9 cellular contexts compared by ENCODE assay signal in the genomic region with DNA sequence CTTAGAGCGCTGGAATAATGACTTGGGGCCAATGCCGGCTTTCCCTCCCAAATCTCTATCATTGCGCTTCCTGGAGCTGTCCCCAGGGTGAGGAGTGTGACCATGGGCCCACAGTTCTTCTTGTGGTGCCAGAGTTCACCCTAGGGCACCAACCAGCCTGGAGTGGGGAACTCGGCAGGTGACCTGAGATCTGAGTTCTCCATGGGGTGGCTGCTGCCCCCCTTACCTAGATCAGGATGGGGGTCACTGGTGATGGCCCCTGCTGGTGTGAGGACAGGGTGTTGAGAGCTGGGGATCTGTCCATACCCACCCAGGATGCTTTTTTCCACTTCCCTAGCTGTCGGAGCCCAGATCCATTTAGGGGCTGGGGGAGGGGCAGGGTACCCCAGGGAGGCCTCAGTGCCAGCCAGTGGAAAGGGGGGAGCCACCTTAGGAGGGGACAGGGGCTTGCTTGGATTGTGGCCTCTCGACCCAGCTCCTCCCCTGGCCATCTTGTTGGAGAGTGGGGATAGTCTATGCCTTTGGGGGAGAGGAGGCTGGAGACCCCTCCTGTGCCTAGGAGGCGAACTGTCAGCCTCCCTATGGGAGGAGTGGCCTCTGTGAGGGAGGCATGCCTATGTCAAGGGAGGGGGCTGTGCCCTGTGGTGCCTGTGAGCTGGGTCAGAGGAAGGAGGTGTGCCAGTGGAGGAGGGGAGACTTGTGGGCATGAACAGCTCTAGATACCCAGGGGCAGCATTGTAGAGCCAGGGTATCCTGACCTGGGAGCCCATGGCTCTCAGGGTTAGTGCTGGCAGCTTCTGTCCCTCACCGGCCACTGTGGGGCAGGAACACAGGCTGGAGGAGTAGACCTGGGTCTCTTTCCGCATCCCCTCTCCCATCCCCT. TPM values are rescaled to one million over a fixed set of nuclear protein-coding genes. Genes with fewer than 3 reads are reported as not detected.
DNase-seq lines count a peak whose midpoint lies in the region; ATAC-seq, FAIRE-seq and TF ChIP-seq lines count a peak whose summit lies in the region.
"Had no signal": no experiment of that assay in that cellular context is flagged by ENCODE, and none has a peak within 500 bp of the region (broad histone marks: within the 10 kb centered on the region; RNA-seq: fewer than 3 reads in every experiment).

No MANE protein-coding gene starts in this region.

- H3K9ac ChIP-seq in H9 (ENCODE audit: extremely low read depth, insufficient read length, low read length) (no peak overlapping the region), HepG2 (ENCODE audit: insufficient read depth, low read depth, low read length) (no peak overlapping the region)

- DNase-seq in NCI-H2029 (lab: John Stamatoyannopoulos, UW), result peak; percentile 74
- no peak for DNase-seq in NCI-H2029 treated with DMSO at 0.1 percent for 48 hours (lab: John Stamatoyannopoulos, UW)
- no peak for DNase-seq in H9
- peak in 3 of 5 donors; percentile 34 to 43 (median 43) for DNase-seq in ovary
- DNase-seq in HepG2 (ENCODE audit: low spot score), result no peak
- no peak for DNase-seq in occipital lobe (lab: John Stamatoyannopoulos, UW)
- DNase-seq: NCI-H1092 had no signal

- no peak overlapping the region for H2BK20ac ChIP-seq in H9 (ENCODE audit: low read depth, low read length, poor library complexity, severe bottlenecking)

- BruUV-seq in HepG2 (replicated peaks; lab: Mats Ljungman, UMichigan), result no TSS peak

- H3K4me1 ChIP-seq in H9 (ENCODE audit: insufficient read depth, low read length) (peaks cover under 1% of the 10 kb centered on the region; the same call in 1 of the 2 replicates), ovary (ENCODE audit: insufficient read depth) (peaks cover 13% of the 10 kb centered on the region), HepG2 (ENCODE audit: insufficient read depth, low read length) (peaks cover 18% of the 10 kb centered on the region)

- no peak overlapping the region for H2BK15ac ChIP-seq in H9 (ENCODE audit: low read depth, low read length)

- no peak overlapping the region for H2BK12ac ChIP-seq in H9 (ENCODE audit: insufficient read length, low read depth, low read length)

- H3K79me1 ChIP-seq in H9 (ENCODE audit: insufficient read depth, low read depth, low read length, poor library complexity, severe bottlenecking), result no peaks in the 10 kb centered on the region

- H3K4me3 ChIP-seq in ovary (peak overlapping the region; percentile 61), HepG2 (replicated peaks in 1 of 3; ENCODE audit: insufficient read depth in 1 of 3, low read depth in 2 of 3, low read length in 3 of 3) (no peak overlapping the region)

- no peak for TF ChIP-seq CTCF in H9 (conservative IDR thresholded peaks at IDR 0.05)
- no peak for TF ChIP-seq CTCF in brain (conservative IDR thresholded peaks at IDR 0.05)
- TF ChIP-seq CTCF in ovary (IDR thresholded peaks at IDR 0.05), result no peak
- TF ChIP-seq CTCF in HepG2 (CRISPR knock-in tag; IDR thresholded peaks at IDR 0.05), result no peak

- H2BK120ac ChIP-seq in H9 (ENCODE audit: low read depth, low read length, poor library complexity, severe bottlenecking), result no peak overlapping the region

- H3K27ac Mint-ChIP-seq in H9, result no peak overlapping the region
- H3K27ac Mint-ChIP-seq in brain, result peak overlapping the region; percentile 59 to 95 (median 85)

- POLR2A ChIA-PET in HepG2 (lab: Yijun Ruan, JAX), result no interaction called here

- WGBS in H9 (ENCODE audit: extremely low coverage, insufficient read length, low lambda C conversion rate), result no CpG with 5 or more reads among the region's 9 CpGs
- WGBS in ovary, 3 donors, result 65 to 73% (median 71%) methylated on average over 9 of the region's 9 CpGs
- 73% methylated on average over 5 of the region's 9 CpGs for WGBS in HepG2 (ENCODE audit: low lambda C conversion rate)

- H3K27ac ChIP-seq in H9 (ENCODE audit: insufficient read length, low read depth, low read length) (no peak overlapping the region), ovary (no peak overlapping the region), HepG2 (ENCODE audit: extremely low read length, insufficient read depth, low read length) (no peak overlapping the region)

- H4K20me1 ChIP-seq in H9 (ENCODE audit: control insufficient read depth, insufficient read depth, insufficient read length) (no peaks in the 10 kb centered on the region), HepG2 (ENCODE audit: insufficient read depth, low read length) (peaks cover 3% of the 10 kb centered on the region; the same call in 1 of the 2 replicates)

- TF ChIP-seq EP300 in ovary (IDR thresholded peaks at IDR 0.05) (no peak), HepG2 (IDR thresholded peaks at IDR 0.05; ENCODE audit: low read depth in 2 of 2, low read length in 2 of 2) (no peak), HepG2 (CRISPR knock-in tag; IDR thresholded peaks at IDR 0.05; ENCODE audit: borderline replicate concordance) (no peak)

- no peak overlapping the region for H3T11ph ChIP-seq in H9 (ENCODE audit: low read length)

- H3K23me2 ChIP-seq in H9 (ENCODE audit: insufficient read length, low read depth, low read length, poor library complexity, severe bottlenecking), result peaks cover 14% of the 10 kb centered on the region

- H3K56ac ChIP-seq in H9 (ENCODE audit: insufficient read length, low read depth, low read length), result no peak overlapping the region

- intact Hi-C loops in ovary (cut with DNase I) (loop anchor here in 1 of 4 donors (5.0 kb wide), 1 partner anchor 49 kb away; no protein-coding TSS in a partner anchor), HepG2 (cut with micrococcal nuclease; ENCODE audit: unreplicated experiment) (loop anchor here (5.0 kb wide), 1 partner anchor 54 kb away; no protein-coding TSS in a partner anchor)

- H2AFZ ChIP-seq in H9 (ENCODE audit: low read length), result no peak overlapping the region
- no peak overlapping the region for H2AFZ ChIP-seq in HepG2 (ENCODE audit: low read length)

- peak overlapping the region; percentile 52 for H3K4me2 ChIP-seq in H9 (ENCODE audit: insufficient read depth, insufficient read length, low read length)
- no peak overlapping the region for H3K4me2 ChIP-seq in HepG2 (ENCODE audit: low read depth, low read length)

- no peak overlapping the region for H3K23ac ChIP-seq in H9 (ENCODE audit: insufficient read length, low read depth, low read length)

- H3K27me3 ChIP-seq in H9 (ENCODE audit: insufficient read depth, low read length) (peaks cover 19% of the 10 kb centered on the region), ovary (no peaks in the 10 kb centered on the region), HepG2 (ENCODE audit: control insufficient read depth in 1 of 2, insufficient read depth in 2 of 2, low read length in 2 of 2) (peaks cover 11 to 34% of the 10 kb centered on the region in 2 experiments)

- H3K4me3 Mint-ChIP-seq in H9, result peak overlapping the region; percentile 39 to 78
- H3K4me3 Mint-ChIP-seq in brain, result peak overlapping the region; percentile 80 to 90 (median 87)

- TF ChIP-seq POLR2A in ovary (IDR thresholded peaks at IDR 0.05) (no peak), HepG2 (IDR thresholded peaks at IDR 0.05; ENCODE audit: insufficient read depth in 1 of 2, low read depth in 2 of 2, low read length in 2 of 2) (no peak)

- H3K9me3 ChIP-seq in H9 (ENCODE audit: control insufficient read depth, low read depth, low read length) (no peaks in the 10 kb centered on the region), ovary (no peaks in the 10 kb centered on the region), HepG2 (ENCODE audit: low read length) (no peaks in the 10 kb centered on the region)

- H3K14ac ChIP-seq in H9 (ENCODE audit: insufficient read depth, low read length), result no peak overlapping the region

- H4K91ac ChIP-seq in H9 (ENCODE audit: insufficient read length, low read depth, low read length), result no peak overlapping the region

- in situ Hi-C loops in HepG2 (cut with HindIII; ENCODE audit: extremely low pct_ligation_motif_present, low pct_unique_long_range_greater_than_20kb), result no loop called here

- H4K8ac ChIP-seq in H9 (replicated peaks; ENCODE audit: insufficient read length, low read depth, low read length), result no peak overlapping the region

- H3K79me2 ChIP-seq in H9 (ENCODE audit: insufficient read depth, low read length) (no peaks in the 10 kb centered on the region), HepG2 (ENCODE audit: insufficient read depth, low read length) (no peaks in the 10 kb centered on the region)

- no peaks in the 10 kb centered on the region for H3K36me3 ChIP-seq in ovary
- no peaks in the 10 kb centered on the region for H3K36me3 ChIP-seq in HepG2 (replicated peaks in 1 of 2; ENCODE audit: control insufficient read depth in 1 of 2, insufficient read depth in 2 of 2, low read length in 2 of 2)

- ATAC-seq in GM19023 (IDR thresholded peaks at IDR 0.05; ENCODE audit: unreplicated experiment), result no peak
- ATAC-seq in HepG2, result no peak

- H3K36me3 Mint-ChIP-seq in H9 (ENCODE audit: insufficient read depth in 1 of 3, low read depth in 3 of 3), result no peaks in the 10 kb centered on the region
- no peaks in the 10 kb centered on the region for H3K36me3 Mint-ChIP-seq in brain

- no peak overlapping the region for H4K5ac ChIP-seq in H9 (ENCODE audit: insufficient read length, low read depth, low read length)

- no peak overlapping the region for H2AK5ac ChIP-seq in H9 (ENCODE audit: insufficient read length, low read length)

- H3K9me3 Mint-ChIP-seq in H9 (no peaks in the 10 kb centered on the region; a peak in 1 of 5 replicates), brain (peaks cover 0 to 3% (median 0%) of the 10 kb centered on the region in 5 experiments)

- no peak for TF ChIP-seq RAD21 in HepG2 (CRISPR knock-in tag; IDR thresholded peaks at IDR 0.05)

- H3K4me1 Mint-ChIP-seq in H9 (peaks cover 35 to 60% of the 10 kb centered on the region in 2 experiments), brain (peaks cover 76% of the 10 kb centered on the region)

- H2BK5ac ChIP-seq in H9 (ENCODE audit: insufficient read length, low read length), result no peak overlapping the region

- no peak for FAIRE-seq in HepG2 (lab: Jason Lieb, UNC)

- H3K18ac ChIP-seq in H9 (ENCODE audit: insufficient read length, low read depth, low read length), result no peak overlapping the region

- H3K27me3 Mint-ChIP-seq in H9 (ENCODE audit: low read depth) (peaks cover 79% of the 10 kb centered on the region), brain (peaks cover 13% of the 10 kb centered on the region)

- CTCF ChIA-PET in HepG2 (lab: Yijun Ruan, JAX; ENCODE audit: low intra/inter-chr PET ratio, low total read pairs), result no interaction called here

- H3K4ac ChIP-seq in H9 (ENCODE audit: low read depth, low read length), result no peak overlapping the region

RNA-seq across cellular contexts. Expression of a gene that starts 1.8 kb away (rescaled TPM):
- total RNA-seq in H9 (2021), result 0.83 and 0.99 TPM in 2 replicates
- polyA plus RNA-seq in brain (ENCODE audit: insufficient read depth, low read depth, low replicate concordance), result 8.1 TPM
- total RNA-seq in ovary, result 10 to 100 TPM in 4 of 7 donors, 1 to 10 TPM in 3; 3.9 to 18.9 (median 10.3) TPM
- 1 to 10 TPM in 1 of 2 donors, under 1 TPM in 1; 0.90 to 1.4 TPM for polyA plus RNA-seq in ovary
- 0.13 TPM in 1 of 2 replicates, not detected in the other for total RNA-seq in HepG2 (2016; rRNA removed; fragmentation: Illumina TruSeq; extraction: Trizol)
- total RNA-seq in HepG2 (2016; cell fraction: cytosol; rRNA removed; fragmentation: Illumina TruSeq; extraction: Trizol; ENCODE audit: low read depth), result not detected in 2 replicates
- 0.06 TPM in 1 of 2 replicates, not detected in the other for total RNA-seq in HepG2 (2016; cell fraction: insoluble cytoplasmic fraction; rRNA removed; fragmentation: Illumina TruSeq; extraction: Trizol)
- total RNA-seq in HepG2 (2016; cell fraction: membrane; rRNA removed; fragmentation: Illumina TruSeq; extraction: Trizol), result 0.07 TPM in 1 of 2 replicates, not detected in the other
- 0.25 TPM in 1 of 2 replicates, not detected in the other for total RNA-seq in HepG2 (2016; cell fraction: nucleus; rRNA removed; fragmentation: Illumina TruSeq; extraction: Trizol)
- polyA plus RNA-seq in HepG2 (2011; rRNA removed), result not detected in 2 replicates
- not detected in 2 replicates for polyA plus RNA-seq in HepG2 (2011; cell fraction: cytosol; rRNA removed)
- polyA plus RNA-seq in HepG2 (2011; cell fraction: nucleus; rRNA removed), result not detected in 2 replicates
- 0.07 TPM in 1 of 2 replicates, not detected in the other for polyA plus RNA-seq in HepG2 (2012)
- polyA plus RNA-seq in HepG2 (2016; cell fraction: cytosol; fragmentation: Illumina TruSeq; extraction: Trizol; ENCODE audit: low read depth), result not detected in 2 replicates
- 0.11 and 0.15 TPM in 2 replicates for polyA plus RNA-seq in HepG2 (2016; cell fraction: insoluble cytoplasmic fraction; fragmentation: Illumina TruSeq; extraction: Trizol; ENCODE audit: low read depth)
- polyA plus RNA-seq in HepG2 (2016; cell fraction: membrane; fragmentation: Illumina TruSeq; extraction: Trizol; ENCODE audit: low read depth), result 0.06 TPM in 1 of 2 replicates, not detected in the other
- not detected in 2 replicates for polyA plus RNA-seq in HepG2 (2016; cell fraction: nucleus; fragmentation: Illumina TruSeq; extraction: Trizol; ENCODE audit: insufficient read depth, low read depth)
- 0.54 TPM in 1 of 2 replicates, not detected in the other for polyA minus RNA-seq in HepG2 (2011; rRNA and poly(A)+ RNA removed; ENCODE audit: low replicate concordance)
- not detected in 2 replicates for polyA minus RNA-seq in HepG2 (2011; cell fraction: cytosol; rRNA and poly(A)+ RNA removed)
- not detected in 2 replicates for polyA minus RNA-seq in HepG2 (2011; cell fraction: nucleus; rRNA and poly(A)+ RNA removed)
- 5.9 TPM for total RNA-seq in occipital lobe

Comparison
In these comparisons a context has a peak if more than half of its experiments do, and no peak if none do; other contexts are left out.
1. DNase-seq: peak in NCI-H2029 (single experiment) and ovary (3 of 5); none in NCI-H2029 treated with DMSO at 0.1 percent for 48 hours (single experiment), H9 (single experiment), HepG2 (single experiment) and occipital lobe (single experiment).
2. H3K27ac Mint-ChIP-seq: peak in brain (5 of 5); none in H9 (0 of 3).